In genomic region chr3:134809412-134810051, GRCh38 we compare ENCODE assay signal across 16 cellular contexts. TPM values are rescaled to one million over a fixed set of nuclear protein-coding genes. Genes with fewer than 3 reads are reported as not detected.
DNase-seq lines count a peak whose midpoint lies in the region; ATAC-seq, FAIRE-seq and TF ChIP-seq lines count a peak whose summit lies in the region.
"Had no signal": no experiment of that assay in that cellular context is flagged by ENCODE, and none has a peak within 500 bp of the region (broad histone marks: within the 10 kb centered on the region; RNA-seq: fewer than 3 reads in every experiment).

No MANE protein-coding gene starts in this region.

- peak; percentile 23 for FAIRE-seq in GM12878 (lab: Jason Lieb, UNC)

- H4K20me1 ChIP-seq in GM23338 (replicated peaks; ENCODE audit: insufficient read depth), result no peaks in the 10 kb centered on the region
- no peaks in the 10 kb centered on the region; the same call in 1 of the 2 replicates for H4K20me1 ChIP-seq in GM12878 (ENCODE audit: control insufficient read depth, insufficient read depth)
- H4K20me1 ChIP-seq: BLaER1 treated with 17β-estradiol and CSF1 and Interleukin-3, amounts not matched to agents 10 nM and 100 nM had no signal

- peak overlapping the region; percentile 42 for H3K4me2 ChIP-seq in GM23338
- peak overlapping the region; percentile 18; the same call in 1 of the 2 replicates for H3K4me2 ChIP-seq in GM12878 (ENCODE audit: control insufficient read depth, insufficient read depth)
- H3K4me2 ChIP-seq: BLaER1 treated with 17β-estradiol and CSF1 and Interleukin-3, amounts not matched to agents 10 nM and 100 nM had no signal

- no peaks in the 10 kb centered on the region for H3K36me3 ChIP-seq in GM23338 (ENCODE audit: insufficient read depth)
- H3K36me3 ChIP-seq in GM12878 (ENCODE audit: control insufficient read depth in 2 of 2, insufficient read depth in 2 of 2, low read length in 1 of 2), result peaks cover 0 to 3% of the 10 kb centered on the region in 2 experiments; a peak in 1 of 4 replicates
- H3K36me3 ChIP-seq in mucosa of descending colon (ENCODE audit: low read depth), result no peaks in the 10 kb centered on the region
- no peaks in the 10 kb centered on the region for H3K36me3 ChIP-seq in breast epithelium
- H3K36me3 ChIP-seq in Caco-2 (ENCODE audit: control insufficient read depth, insufficient read depth, low read length), result no peaks in the 10 kb centered on the region
- H3K36me3 ChIP-seq: BLaER1 treated with 17β-estradiol and CSF1 and Interleukin-3, amounts not matched to agents 10 nM and 100 nM had no signal

- intact Hi-C loops in GM12878 (cut with micrococcal nuclease; ENCODE audit: unreplicated experiment) (no loop called here), mucosa of descending colon (cut with DNase I, micrococcal nuclease) (no loop called here), breast epithelium (cut with DNase I; ENCODE audit: low total_unique reads) (no loop called here), Caco-2 (cut with micrococcal nuclease; ENCODE audit: unreplicated experiment) (no loop called here)

- H3K27ac Mint-ChIP-seq in GM23338, result peak overlapping the region; percentile 60; the same call in 1 of the 2 replicates
- no peak overlapping the region for H3K27ac Mint-ChIP-seq in Caco-2 (ENCODE audit: unreplicated experiment)
- H3K27ac Mint-ChIP-seq: activated CD8-positive, alpha-beta T cell treated with anti-CD3 and anti-CD28 coated beads, Interleukin-2, amount 10 ng/mL, durations not matched to agents 7 days and 5 days; activated T-helper 17 cell treated with anti-CD3 and anti-CD28 coated beads, Interleukin-2, amount 50 U/mL, for 72 hours; naive B cell had no signal

- BruUV-seq in GM12878 (replicated peaks; lab: Mats Ljungman, UMichigan) (no TSS peak), Caco-2 (replicated peaks; lab: Mats Ljungman, UMichigan) (no TSS peak)

- POLR2A ChIA-PET in GM12878 (lab: Charles Lee) (interaction anchor here (1.0 to 2.7 kb wide), 5 partner anchors 9 to 95 kb away, joined by 3 to 7 read pairs (median 3); no protein-coding TSS in a partner anchor), Caco-2 (lab: Charles Lee) (no interaction called here)

- peaks cover 63% of the 10 kb centered on the region for H3K4me1 Mint-ChIP-seq in GM23338
- H3K4me1 Mint-ChIP-seq in Caco-2 (ENCODE audit: low read depth, unreplicated experiment), result peaks cover 9% of the 10 kb centered on the region
- H3K4me1 Mint-ChIP-seq: naive B cell had no signal

- no peaks in the 10 kb centered on the region for H3F3A ChIP-seq in GM23338 (replicated peaks; ENCODE audit: low read depth)

- H3K27ac ChIP-seq in GM23338 (ENCODE audit: low read depth) (peak overlapping the region; percentile 70), GM12878 (ENCODE audit: control insufficient read depth, insufficient read depth) (no peak overlapping the region), breast epithelium (peak overlapping the region in 1 of 2 donors; percentile 48)
- H3K27ac ChIP-seq: BLaER1 treated with 17β-estradiol and CSF1 and Interleukin-3, amounts not matched to agents 10 nM and 100 nM; VCaP had no signal

- H3K9me3 Mint-ChIP-seq in GM23338 (no peaks in the 10 kb centered on the region), Caco-2 (ENCODE audit: unreplicated experiment) (no peaks in the 10 kb centered on the region)
- H3K9me3 Mint-ChIP-seq: activated T-helper 17 cell treated with anti-CD3 and anti-CD28 coated beads, Interleukin-2, amount 50 U/mL, for 72 hours; naive B cell had no signal

- SMC1A ChIA-PET in GM12878 (lab: Charles Lee; ENCODE audit: uncharacterized antibody, unreplicated experiment), result interaction anchor here (0.9 to 4.2 kb wide), 11 partner anchors 9 to 430 kb away, joined by 3 to 24 read pairs (median 6); partner anchors contain the start of gene EPHB1

- no peaks in the 10 kb centered on the region for H3K9me3 ChIP-seq in GM12878 (replicated peaks; ENCODE audit: control insufficient read depth, insufficient read depth, low read length)
- H3K9me3 ChIP-seq in mucosa of descending colon, result no peaks in the 10 kb centered on the region
- H3K9me3 ChIP-seq in breast epithelium, result no peaks in the 10 kb centered on the region
- H3K9me3 ChIP-seq in Caco-2, result no peaks in the 10 kb centered on the region
- H3K9me3 ChIP-seq: BLaER1 treated with 17β-estradiol and CSF1 and Interleukin-3, amounts not matched to agents 10 nM and 100 nM had no signal

- peaks cover 5% of the 10 kb centered on the region; the same call in 1 of the 2 replicates for H3K9me2 ChIP-seq in GM23338 (ENCODE audit: insufficient read depth)

- DNase-seq in GM23338 (ENCODE audit: low spot score) (peak; percentile 72), NCI-H146 treated with DMSO at 0.1 percent for 48 hours (lab: John Stamatoyannopoulos, UW; ENCODE audit: unreplicated experiment) (peak; percentile 91), GM12878 (ENCODE audit: low read depth, low spot score) (no peak), mucosa of descending colon (peak in 1 of 3 donors; percentile 61), breast epithelium (ENCODE audit: low spot score in 2 of 2) (no peak), Caco-2 (no peak)
- DNase-seq: activated CD8-positive, alpha-beta T cell treated with anti-CD3 and anti-CD28 coated beads, Interleukin-2, amount 10 ng/mL, durations not matched to agents 7 days and 5 days; amniotic stem cell; DMS79; naive B cell; NCI-H2081 treated with DMSO at 0.1 percent for 48 hours had no signal

- no peaks in the 10 kb centered on the region for H3K27me3 ChIP-seq in GM23338 (ENCODE audit: insufficient read depth)
- no peaks in the 10 kb centered on the region for H3K27me3 ChIP-seq in GM12878 (replicated peaks in 1 of 2; ENCODE audit: control insufficient read depth in 2 of 2, insufficient read depth in 2 of 2, low read length in 1 of 2)
- no peaks in the 10 kb centered on the region for H3K27me3 ChIP-seq in breast epithelium
- H3K27me3 ChIP-seq in Caco-2 (replicated peaks; ENCODE audit: control insufficient read depth, insufficient read depth, low read length), result no peaks in the 10 kb centered on the region
- H3K27me3 ChIP-seq: BLaER1 treated with 17β-estradiol and CSF1 and Interleukin-3, amounts not matched to agents 10 nM and 100 nM had no signal

- ATAC-seq in GM23338 (peak; percentile 68), GM12878 (peak; percentile 37), mucosa of descending colon (peak; percentile 93), HG02623 (IDR thresholded peaks at IDR 0.05; ENCODE audit: unreplicated experiment) (no peak)
- ATAC-seq: activated CD8-positive, alpha-beta T cell treated with anti-CD3 and anti-CD28 coated beads, Interleukin-2, amount 10 ng/mL, durations not matched to agents 7 days and 5 days; SK-N-SH treated with all-trans-retinoic acid at 6 μM for 48 hours had no signal

- TF ChIP-seq RAD21 in GM12878 (IDR thresholded peaks at IDR 0.05; ENCODE audit: insufficient read depth, low read depth, low read length), result no peak

- RAD21 ChIA-PET in GM12878 (lab: Charles Lee; ENCODE audit: unreplicated experiment), result interaction anchor here (1.9 to 6.0 kb wide), 5 partner anchors 8 to 77 kb away, joined by 5 to 42 read pairs (median 11); partner anchors contain the start of gene EPHB1

- TF ChIP-seq CTCF in GM23338 (conservative IDR thresholded peaks at IDR 0.05; ENCODE audit: low read depth in 2 of 2), result no peak
- TF ChIP-seq CTCF in GM12878 (IDR thresholded peaks at IDR 0.05 in 2 of 3, conservative IDR thresholded peaks at IDR 0.05 in 1 of 3; ENCODE audit: control insufficient read depth in 2 of 3, extremely low read depth in 1 of 3, insufficient read depth in 1 of 3, low read depth in 3 of 3, low read length in 3 of 3), result no peak
- TF ChIP-seq CTCF in mucosa of descending colon (IDR thresholded peaks at IDR 0.05), result no peak
- TF ChIP-seq CTCF in breast epithelium (IDR thresholded peaks at IDR 0.05), result no peak
- TF ChIP-seq CTCF in Caco-2 (IDR thresholded peaks at IDR 0.05; ENCODE audit: insufficient read depth in 1 of 2, low read depth in 1 of 2, low read length in 1 of 2, severe bottlenecking in 1 of 2, unreplicated experiment in 1 of 2), result no peak

- TF ChIP-seq POLR2A in GM12878 (IDR thresholded peaks at IDR 0.05; ENCODE audit: low read depth, low read length), result no peak
- no peak for TF ChIP-seq POLR2A in breast epithelium (IDR thresholded peaks at IDR 0.05)

- H3K4me3 Mint-ChIP-seq in GM23338 (no peak overlapping the region; the same call in 2 of the 3 replicates), Caco-2 (ENCODE audit: unreplicated experiment) (no peak overlapping the region)
- H3K4me3 Mint-ChIP-seq: activated CD8-positive, alpha-beta T cell treated with anti-CD3 and anti-CD28 coated beads, Interleukin-2, amount 10 ng/mL, durations not matched to agents 7 days and 5 days; activated T-helper 17 cell treated with anti-CD3 and anti-CD28 coated beads, Interleukin-2, amount 50 U/mL, for 72 hours; naive B cell had no signal

- peaks cover 22% of the 10 kb centered on the region for H3K4me1 ChIP-seq in GM23338 (ENCODE audit: insufficient read depth)
- peaks cover 15% of the 10 kb centered on the region for H3K4me1 ChIP-seq in GM12878 (ENCODE audit: control insufficient read depth, insufficient read depth, low read length)
- no peaks in the 10 kb centered on the region for H3K4me1 ChIP-seq in mucosa of descending colon (ENCODE audit: low read depth)
- no peaks in the 10 kb centered on the region for H3K4me1 ChIP-seq in breast epithelium
- H3K4me1 ChIP-seq in Caco-2, result no peaks in the 10 kb centered on the region
- H3K4me1 ChIP-seq: BLaER1 treated with 17β-estradiol and CSF1 and Interleukin-3, amounts not matched to agents 10 nM and 100 nM had no signal

- H3K27me3 Mint-ChIP-seq in GM23338 (ENCODE audit: insufficient read depth, low read depth, poor library complexity), result peaks cover 14% of the 10 kb centered on the region
- peaks cover 8% of the 10 kb centered on the region for H3K27me3 Mint-ChIP-seq in Caco-2 (ENCODE audit: insufficient read depth, unreplicated experiment)

- no peaks in the 10 kb centered on the region for H3K36me3 Mint-ChIP-seq in GM23338 (ENCODE audit: low read depth)
- H3K36me3 Mint-ChIP-seq in Caco-2 (ENCODE audit: insufficient read depth, unreplicated experiment), result peaks cover 6% of the 10 kb centered on the region
- H3K36me3 Mint-ChIP-seq: naive B cell had no signal

- H2AFZ ChIP-seq in GM23338 (no peak overlapping the region), GM12878 (ENCODE audit: control insufficient read depth, low read depth, low read length) (no peak overlapping the region)

- no peak for TF ChIP-seq EP300 in GM12878 (IDR thresholded peaks at IDR 0.05; ENCODE audit: borderline replicate concordance in 1 of 2, control insufficient read depth in 1 of 2, low read depth in 2 of 2, low read length in 2 of 2)

- H3K9ac ChIP-seq in GM12878 (ENCODE audit: control insufficient read depth, insufficient read depth, low read length), result no peak overlapping the region
- H3K9ac ChIP-seq: BLaER1 treated with 17β-estradiol and CSF1 and Interleukin-3, amounts not matched to agents 10 nM and 100 nM had no signal

- peak overlapping the region; percentile 21; the same call in 1 of the 2 replicates for H3K4me3 ChIP-seq in GM23338
- H3K4me3 ChIP-seq in GM12878, result no peak overlapping the region
- no peak overlapping the region for H3K4me3 ChIP-seq in mucosa of descending colon
- no peak overlapping the region for H3K4me3 ChIP-seq in breast epithelium
- no peak overlapping the region for H3K4me3 ChIP-seq in Caco-2 (ENCODE audit: low read depth, low read length)
- H3K4me3 ChIP-seq: BLaER1 treated with 17β-estradiol and CSF1 and Interleukin-3, amounts not matched to agents 10 nM and 100 nM had no signal

- WGBS in GM12878 (ENCODE audit: insufficient coverage, insufficient replicate concordance, low lambda C conversion rate, missing lambda C conversion rate), result 9% methylated on average over 6 of the region's 6 CpGs

- in situ Hi-C loops in GM12878 (cut with MboI), result no loop called here

- CTCF ChIA-PET in GM12878 (lab: Yijun Ruan, JAX), result interaction anchor here (0.7 to 3.0 kb wide), 6 partner anchors 10 to 416 kb away, joined by 3 to 19 read pairs (median 3); partner anchors contain the start of gene EPHB1
- CTCF ChIA-PET in Caco-2 (lab: Charles Lee), result no interaction called here

- H3K79me2 ChIP-seq in GM23338 (replicated peaks; ENCODE audit: insufficient read depth) (no peaks in the 10 kb centered on the region), GM12878 (ENCODE audit: control insufficient read depth, insufficient read depth, low read length) (peaks cover 41% of the 10 kb centered on the region)

RNA-seq across cellular contexts. Expression of gene EPHB1, which starts 14.5 kb away (rescaled TPM):
- total RNA-seq in GM23338 (2014; rRNA removed; shearing (Covaris generic)), result 5.2 and 5.6 TPM in 2 replicates
- polyA plus RNA-seq in GM23338 (2016; fragmentation: Nextera tagmentation; extraction: Ambion mirVana) (2.7 and 3.1 TPM in 2 replicates), GM12878 (2011; rRNA removed) (11.3 and 23.8 TPM in 2 replicates), GM12878 (2014; fragmentation: Illumina TruSeq; extraction: Trizol) (0.52 and 0.84 TPM in 2 replicates), GM12878 (2014; fragmentation: Nextera tagmentation; extraction: Ambion mirVana) (under 1 TPM; 0.34 to 0.49 TPM), GM12878 (2014; rRNA removed) (0.33 and 0.51 TPM in 2 replicates), GM12878 (2016; fragmentation: Nextera tagmentation; extraction: Ambion mirVana) (1 to 10 TPM; 1.6 TPM)
- total RNA-seq in GM12878 (2013; cell fraction: nucleolus; rRNA removed), result 62.8 and 71.3 TPM in 2 replicates
- total RNA-seq in GM12878 (2014; rRNA removed) (1.3 and 1.5 TPM in 2 replicates), GM12878 (2014; rRNA removed; fragmentation: Illumina TruSeq; extraction: Trizol) (0.67 and 0.69 TPM in 2 replicates), GM12878 (2021) (1.8 and 2.2 TPM in 2 replicates), mucosa of descending colon (1 to 10 TPM in 1 of 3 donors, under 1 TPM in 2; 0.31 to 6.9 (median 0.64) TPM), breast epithelium (1 to 10 TPM; 1.8 to 5.9 (median 3.4) TPM), Caco-2 (2022) (2.3 and 4.6 TPM in 2 replicates)
- 1.4 TPM for polyA plus RNA-seq in GM12878 (2011; ENCODE audit: low read depth)
- 16.7 and 23.2 TPM in 2 replicates for polyA plus RNA-seq in GM12878 (2011; cell fraction: cytosol; rRNA removed)
- 40.2 and 43.2 TPM in 2 replicates for polyA plus RNA-seq in GM12878 (2011; cell fraction: nucleus; rRNA removed)
- 2.4 and 3.9 TPM in 2 replicates for polyA plus RNA-seq in GM12878 (2012)
- 54.3 and 64.7 TPM in 2 replicates for polyA minus RNA-seq in GM12878 (2011; rRNA and poly(A)+ RNA removed)
- polyA minus RNA-seq in GM12878 (2011; cell fraction: cytosol; rRNA and poly(A)+ RNA removed), result 18.7 and 25.7 TPM in 2 replicates
- polyA minus RNA-seq in GM12878 (2011; cell fraction: nucleus; rRNA and poly(A)+ RNA removed), result 161 and 396 TPM in 2 replicates

Comparison
In these comparisons a context has a peak if more than half of its experiments do, and no peak if none do; other contexts are left out.
1. DNase-seq: peak in GM23338 (single experiment) and NCI-H146 treated with DMSO at 0.1 percent for 48 hours (single experiment); none in GM12878 (single experiment), breast epithelium (0 of 2) and Caco-2 (0 of 2).